ENCODE assay signal across 18 cellular contexts in genomic region chr7:44280993-44281721, GRCh38. TPM values are rescaled to one million over a fixed set of nuclear protein-coding genes. Genes with fewer than 3 reads are reported as not detected.
DNase-seq lines count a peak whose midpoint lies in the region; ATAC-seq, FAIRE-seq and TF ChIP-seq lines count a peak whose summit lies in the region.
"Had no signal": no experiment of that assay in that cellular context is flagged by ENCODE, and none has a peak within 500 bp of the region (broad histone marks: within the 10 kb centered on the region; RNA-seq: fewer than 3 reads in every experiment).

No MANE protein-coding gene starts in this region.

- POLR2A ChIA-PET in HepG2 (lab: Yijun Ruan, JAX): no interaction called here

- TF ChIP-seq RAD21 in HepG2 (CRISPR knock-in tag; IDR thresholded peaks at IDR 0.05): no peak

- no peak for ATAC-seq in right lobe of liver
- no peak for ATAC-seq in HepG2
- ATAC-seq: activated T-helper 17 cell treated with anti-CD3 and anti-CD28 coated beads, Interleukin-2, amount 50 U/mL, for 72 hours; HCT116 had no signal

- TF ChIP-seq EP300 in HepG2 (IDR thresholded peaks at IDR 0.05; ENCODE audit: low read depth in 2 of 2, low read length in 2 of 2): no peak
- no peak for TF ChIP-seq EP300 in HepG2 (CRISPR knock-in tag; IDR thresholded peaks at IDR 0.05; ENCODE audit: borderline replicate concordance)
- no peak for TF ChIP-seq EP300 in stomach (IDR thresholded peaks at IDR 0.05)

- no peak overlapping the region for H3K4me3 Mint-ChIP-seq in endodermal cell
- H3K4me3 Mint-ChIP-seq in nephron progenitor cell: no peak overlapping the region
- H3K4me3 Mint-ChIP-seq: activated T-helper 17 cell treated with anti-CD3 and anti-CD28 coated beads, Interleukin-2, amount 50 U/mL, for 72 hours had no signal

- in situ Hi-C loops in HepG2 (cut with HindIII; ENCODE audit: extremely low pct_ligation_motif_present, low pct_unique_long_range_greater_than_20kb): no loop called here
- in situ Hi-C loops in GM23248 (cut with MboI): no loop called here

- no peak for FAIRE-seq in HepG2 (lab: Jason Lieb, UNC)
- FAIRE-seq: GM12892, GM19239 had no signal

- H3K79me2 ChIP-seq in HepG2 (ENCODE audit: insufficient read depth, low read length) (no peaks in the 10 kb centered on the region), GM23248 (ENCODE audit: insufficient read depth) (no peaks in the 10 kb centered on the region)

- H3K4me1 Mint-ChIP-seq in endodermal cell (no peaks in the 10 kb centered on the region), nephron progenitor cell (peaks cover 44% of the 10 kb centered on the region)
- H3K4me1 Mint-ChIP-seq: activated T-helper 17 cell treated with anti-CD3 and anti-CD28 coated beads, Interleukin-2, amount 50 U/mL, for 72 hours had no signal

- no peaks in the 10 kb centered on the region for H3K9me2 ChIP-seq in GM23248 (ENCODE audit: insufficient read depth)

- H3K4me2 ChIP-seq in HepG2 (ENCODE audit: low read depth, low read length): no peak overlapping the region
- H3K4me2 ChIP-seq in GM23248 (ENCODE audit: unreplicated experiment): no peak overlapping the region

- H3K36me3 Mint-ChIP-seq in endodermal cell (ENCODE audit: low read depth): no peaks in the 10 kb centered on the region
- H3K36me3 Mint-ChIP-seq in nephron progenitor cell (ENCODE audit: low read depth): no peaks in the 10 kb centered on the region

- no peak overlapping the region for H3K9ac ChIP-seq in HepG2 (ENCODE audit: insufficient read depth, low read depth, low read length)
- H3K9ac ChIP-seq in endodermal cell (ENCODE audit: extremely low read depth, low read length, poor library complexity, severe bottlenecking): no peak overlapping the region
- H3K9ac ChIP-seq in GM23248: no peak overlapping the region

- WGBS in right lobe of liver (ENCODE audit: insufficient coverage, low coverage, low lambda C conversion rate, missing lambda C conversion rate): 60% methylated on average over 1 of the region's 20 CpGs
- WGBS in HepG2 (ENCODE audit: low lambda C conversion rate): 50% methylated on average over 6 of the region's 20 CpGs
- WGBS in endodermal cell (ENCODE audit: insufficient coverage in 1 of 2, insufficient read length in 1 of 2), 2 experiments: 91 to 93% methylated on average over 13 to 20 of the region's 20 CpGs
- 81 to 85% (median 82%) methylated on average over 17 to 20 of the region's 20 CpGs for WGBS in stomach, 5 donors
- 80 to 83% methylated on average over 18 to 19 of the region's 20 CpGs for WGBS in GM23248 (ENCODE audit: low coverage in 1 of 2, low lambda C conversion rate in 2 of 2, missing lambda C conversion rate in 2 of 2), 2 experiments

- no TSS peak for BruUV-seq in HepG2 (replicated peaks; lab: Mats Ljungman, UMichigan)

- H3K9me3 Mint-ChIP-seq in endodermal cell (no peaks in the 10 kb centered on the region), nephron progenitor cell (no peaks in the 10 kb centered on the region)
- H3K9me3 Mint-ChIP-seq: activated T-helper 17 cell treated with anti-CD3 and anti-CD28 coated beads, Interleukin-2, amount 50 U/mL, for 72 hours had no signal

- intact Hi-C loops in right lobe of liver (cut with DNase I): no loop called here
- intact Hi-C loops in HepG2 (cut with micrococcal nuclease; ENCODE audit: unreplicated experiment): no loop called here
- intact Hi-C loops in uterus (cut with DNase I; ENCODE audit: low total_unique reads): no loop called here
- intact Hi-C loops in stomach (cut with DNase I; ENCODE audit: low total_unique reads): no loop called here

- TF ChIP-seq POLR2A in right lobe of liver (IDR thresholded peaks at IDR 0.05): no peak
- no peak for TF ChIP-seq POLR2A in HepG2 (IDR thresholded peaks at IDR 0.05; ENCODE audit: insufficient read depth in 1 of 2, low read depth in 2 of 2, low read length in 2 of 2)
- TF ChIP-seq POLR2A in uterus (IDR thresholded peaks at IDR 0.05): no peak
- TF ChIP-seq POLR2A in stomach (IDR thresholded peaks at IDR 0.05): no peak

- H2AFZ ChIP-seq in HepG2 (ENCODE audit: low read length) (no peak overlapping the region), GM23248 (no peak overlapping the region)

- H3K9me3 ChIP-seq in right lobe of liver (no peaks in the 10 kb centered on the region), HepG2 (ENCODE audit: low read length) (no peaks in the 10 kb centered on the region), endodermal cell (ENCODE audit: control insufficient read depth, low read length) (no peaks in the 10 kb centered on the region), uterus (no peaks in the 10 kb centered on the region), stomach (no peaks in the 10 kb centered on the region), GM23248 (ENCODE audit: low read depth) (no peaks in the 10 kb centered on the region)

- H3K27ac Mint-ChIP-seq in endodermal cell (no peak overlapping the region), nephron progenitor cell (no peak overlapping the region)
- H3K27ac Mint-ChIP-seq: activated T-helper 17 cell treated with anti-CD3 and anti-CD28 coated beads, Interleukin-2, amount 50 U/mL, for 72 hours had no signal

- TF ChIP-seq CTCF in right lobe of liver (IDR thresholded peaks at IDR 0.05) (no peak), HepG2 (CRISPR knock-in tag; IDR thresholded peaks at IDR 0.05) (no peak), endodermal cell (conservative IDR thresholded peaks at IDR 0.05) (no peak), nephron progenitor cell (IDR thresholded peaks at IDR 0.05) (no peak), uterus (IDR thresholded peaks at IDR 0.05) (no peak), stomach (IDR thresholded peaks at IDR 0.05) (no peak)

- DNase-seq in right lobe of liver (peak; percentile 11 to 34 (median 31)), HepG2 (ENCODE audit: low spot score) (no peak), endodermal cell (peak; percentile 26), nephron progenitor cell (peak; percentile 2), uterus (peak; percentile 5 to 6), COLO829 (ENCODE audit: low spot score) (no peak), stomach (no peak), GM23248 (no peak)
- DNase-seq: hippocampal formation; nucleus accumbens; stimulated activated CD4-positive, alpha-beta T cell treated with anti-CD3 and anti-CD28 coated beads, Interleukin-1b, Interleukin-23, amount 100 ng/mL, for 48 hours had no signal

- H4K20me1 ChIP-seq in HepG2 (ENCODE audit: insufficient read depth, low read length): peaks cover 3% of the 10 kb centered on the region; the same call in 1 of the 2 replicates
- no peaks in the 10 kb centered on the region for H4K20me1 ChIP-seq in GM23248 (ENCODE audit: insufficient read depth)

- no peaks in the 10 kb centered on the region for H3K27me3 Mint-ChIP-seq in endodermal cell (ENCODE audit: insufficient read depth)
- H3K27me3 Mint-ChIP-seq in nephron progenitor cell (ENCODE audit: low read depth, poor library complexity): peaks cover 6% of the 10 kb centered on the region
- H3K27me3 Mint-ChIP-seq: activated T-helper 17 cell treated with anti-CD3 and anti-CD28 coated beads, Interleukin-2, amount 50 U/mL, for 72 hours had no signal

- H3K4me3 ChIP-seq in right lobe of liver (no peak overlapping the region), HepG2 (replicated peaks in 1 of 3; ENCODE audit: insufficient read depth in 1 of 3, low read depth in 2 of 3, low read length in 3 of 3) (no peak overlapping the region), endodermal cell (ENCODE audit: low read length) (no peak overlapping the region), uterus (no peak overlapping the region), stomach (no peak overlapping the region), GM23248 (no peak overlapping the region)
- H3K4me3 ChIP-seq: lung, SK-N-MC had no signal

- H3K27me3 ChIP-seq in right lobe of liver: no peaks in the 10 kb centered on the region
- H3K27me3 ChIP-seq in HepG2 (ENCODE audit: control insufficient read depth in 1 of 2, insufficient read depth in 2 of 2, low read length in 2 of 2): peaks cover 12 to 61% of the 10 kb centered on the region in 2 experiments; a peak in 4 of 5 replicates
- no peaks in the 10 kb centered on the region for H3K27me3 ChIP-seq in endodermal cell (ENCODE audit: control insufficient read depth, insufficient read depth, low read length, poor library complexity, severe bottlenecking)
- no peaks in the 10 kb centered on the region for H3K27me3 ChIP-seq in uterus
- peaks cover 0 to 6% (median 3%) of the 10 kb centered on the region in 3 donors for H3K27me3 ChIP-seq in stomach
- no peaks in the 10 kb centered on the region for H3K27me3 ChIP-seq in GM23248 (replicated peaks; ENCODE audit: insufficient read depth)

- H3F3A ChIP-seq in GM23248 (ENCODE audit: insufficient read depth): no peaks in the 10 kb centered on the region

- H3K36me3 ChIP-seq in right lobe of liver (no peaks in the 10 kb centered on the region), HepG2 (replicated peaks in 1 of 2; ENCODE audit: control insufficient read depth in 1 of 2, insufficient read depth in 2 of 2, low read length in 2 of 2) (no peaks in the 10 kb centered on the region), endodermal cell (ENCODE audit: control insufficient read depth, insufficient read depth, low read length) (no peaks in the 10 kb centered on the region), uterus (no peaks in the 10 kb centered on the region), stomach (no peaks in the 10 kb centered on the region), GM23248 (ENCODE audit: low read depth) (no peaks in the 10 kb centered on the region)

- H3K4me1 ChIP-seq in right lobe of liver: no peaks in the 10 kb centered on the region
- H3K4me1 ChIP-seq in HepG2 (ENCODE audit: insufficient read depth, low read length): peaks cover 9% of the 10 kb centered on the region; the same call in 1 of the 2 replicates
- H3K4me1 ChIP-seq in endodermal cell (ENCODE audit: control insufficient read depth, insufficient read depth, low read length): no peaks in the 10 kb centered on the region
- no peaks in the 10 kb centered on the region for H3K4me1 ChIP-seq in uterus
- H3K4me1 ChIP-seq in stomach: no peaks in the 10 kb centered on the region
- H3K4me1 ChIP-seq in GM23248 (ENCODE audit: insufficient read depth): no peaks in the 10 kb centered on the region

- CTCF ChIA-PET in HepG2 (lab: Yijun Ruan, JAX; ENCODE audit: low intra/inter-chr PET ratio, low total read pairs): no interaction called here

- H3K27ac ChIP-seq in right lobe of liver (no peak overlapping the region), HepG2 (ENCODE audit: extremely low read length, insufficient read depth, low read length) (no peak overlapping the region), endodermal cell (ENCODE audit: low read depth, low read length) (no peak overlapping the region), uterus (no peak overlapping the region), stomach (no peak overlapping the region), GM23248 (no peak overlapping the region)
- H3K27ac ChIP-seq: SK-N-MC, VCaP had no signal

RNA-seq across cellular contexts. Expression of gene CAMK2B, which starts 44.2 kb away (rescaled TPM):
- 1 to 10 TPM; 2.1 to 5.1 (median 3.3) TPM for total RNA-seq in right lobe of liver
- 0.13 and 0.27 TPM in 2 replicates for total RNA-seq in HepG2 (2016; rRNA removed; fragmentation: Illumina TruSeq; extraction: Trizol)
- not detected in 2 replicates for total RNA-seq in HepG2 (2016; cell fraction: cytosol; rRNA removed; fragmentation: Illumina TruSeq; extraction: Trizol; ENCODE audit: low read depth)
- total RNA-seq in HepG2 (2016; cell fraction: insoluble cytoplasmic fraction; rRNA removed; fragmentation: Illumina TruSeq; extraction: Trizol): 0.06 and 0.19 TPM in 2 replicates
- total RNA-seq in HepG2 (2016; cell fraction: membrane; rRNA removed; fragmentation: Illumina TruSeq; extraction: Trizol): 0.21 TPM in 1 of 2 replicates, not detected in the other
- 0.09 TPM in 1 of 2 replicates, not detected in the other for total RNA-seq in HepG2 (2016; cell fraction: nucleus; rRNA removed; fragmentation: Illumina TruSeq; extraction: Trizol)
- 0.20 and 0.48 TPM in 2 replicates for polyA plus RNA-seq in HepG2 (2011; rRNA removed)
- 0.09 and 0.39 TPM in 2 replicates for polyA plus RNA-seq in HepG2 (2011; cell fraction: cytosol; rRNA removed)
- polyA plus RNA-seq in HepG2 (2011; cell fraction: nucleus; rRNA removed): 0.10 and 0.19 TPM in 2 replicates
- polyA plus RNA-seq in HepG2 (2012): 0.09 TPM in 1 of 2 replicates, not detected in the other
- 0.18 TPM in 1 of 2 replicates, not detected in the other for polyA plus RNA-seq in HepG2 (2016; cell fraction: cytosol; fragmentation: Illumina TruSeq; extraction: Trizol; ENCODE audit: low read depth)
- 0.43 and 0.62 TPM in 2 replicates for polyA plus RNA-seq in HepG2 (2016; cell fraction: insoluble cytoplasmic fraction; fragmentation: Illumina TruSeq; extraction: Trizol; ENCODE audit: low read depth)
- 0.30 TPM in 1 of 2 replicates, not detected in the other for polyA plus RNA-seq in HepG2 (2016; cell fraction: membrane; fragmentation: Illumina TruSeq; extraction: Trizol; ENCODE audit: low read depth)
- polyA plus RNA-seq in HepG2 (2016; cell fraction: nucleus; fragmentation: Illumina TruSeq; extraction: Trizol; ENCODE audit: insufficient read depth, low read depth): not detected in 2 replicates
- polyA minus RNA-seq in HepG2 (2011; rRNA and poly(A)+ RNA removed; ENCODE audit: low replicate concordance): 0.04 and 0.56 TPM in 2 replicates
- not detected in 2 replicates for polyA minus RNA-seq in HepG2 (2011; cell fraction: cytosol; rRNA and poly(A)+ RNA removed)
- not detected in 2 replicates for polyA minus RNA-seq in HepG2 (2011; cell fraction: nucleus; rRNA and poly(A)+ RNA removed)
- under 1 TPM in 1 of 2 donors, not detected in 1; 0.26 TPM for total RNA-seq in endodermal cell
- polyA plus RNA-seq in endodermal cell (2013, experiment 1 of 2): 0.32 TPM
- polyA plus RNA-seq in endodermal cell (2013, experiment 2 of 2): 1.6 TPM
- 1 to 10 TPM in 1 of 4 donors, under 1 TPM in 1, not detected in 2; 0.40 to 1.1 TPM for total RNA-seq in uterus
- 1 to 10 TPM in 2 of 5 donors, under 1 TPM in 1, not detected in 2; 0.92 to 7.6 (median 4.6) TPM for total RNA-seq in stomach
- polyA plus RNA-seq in stomach: 10 to 100 TPM in 1 of 3 donors, 1 to 10 TPM in 2; 2.9 to 28.4 (median 6.2) TPM
- 2.5 and 9.1 TPM in 2 replicates for total RNA-seq in GM23248 (2014; rRNA removed; shearing (Covaris generic))
- polyA plus RNA-seq in GM23248 (2016; fragmentation: Nextera tagmentation; extraction: Ambion mirVana): 0.78 and 0.79 TPM in 2 replicates

Comparison
In these comparisons a context has a peak if more than half of its experiments do, and no peak if none do; other contexts are left out.
1. DNase-seq: peak in right lobe of liver (3 of 3), endodermal cell (single experiment), nephron progenitor cell (single experiment) and uterus (2 of 2); none in HepG2 (single experiment), COLO829 (single experiment), stomach (single experiment) and GM23248 (single experiment).